ENCODE assay signal across 8 cellular contexts in the genomic region with DNA sequence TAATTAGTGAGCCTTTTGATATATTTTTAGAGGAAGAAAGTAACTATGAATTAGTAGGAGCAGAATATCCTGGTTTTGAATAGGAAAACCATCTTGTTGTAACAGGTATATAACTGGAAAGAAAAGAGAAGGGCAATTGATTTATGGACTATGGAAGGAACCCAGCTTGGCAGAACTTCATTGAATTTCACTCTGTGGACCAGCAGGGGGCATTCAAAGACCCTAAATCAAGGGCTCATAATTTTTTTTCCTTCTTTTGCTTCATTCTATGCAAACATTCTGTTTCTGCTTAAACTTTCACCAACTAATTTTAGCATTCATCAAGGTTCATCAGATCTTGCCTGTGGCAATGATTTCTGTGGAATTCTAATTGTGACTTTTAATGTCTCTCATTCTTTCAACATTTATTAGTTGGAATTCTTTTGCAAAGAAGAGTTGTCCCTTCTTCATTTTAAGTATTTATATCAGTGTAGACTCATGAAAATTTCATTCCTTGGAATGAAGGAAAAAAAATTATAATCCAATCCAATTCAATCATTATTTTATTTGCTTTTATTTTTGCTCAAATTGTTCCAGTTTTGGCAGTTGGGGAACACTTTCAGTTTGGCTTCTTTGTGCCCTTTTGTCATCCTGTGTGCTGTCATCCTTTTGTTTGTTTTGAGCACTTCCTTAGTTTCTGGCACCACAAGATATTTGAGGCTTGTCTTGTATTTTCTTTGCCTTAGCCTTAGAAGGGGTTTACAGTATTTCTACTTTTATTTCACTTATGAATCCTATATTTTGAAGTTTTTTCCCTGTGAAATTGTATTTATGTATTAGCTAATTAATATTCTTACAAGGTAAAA. TPM values are rescaled to one million over a fixed set of nuclear protein-coding genes. Genes with fewer than 3 reads are reported as not detected.
DNase-seq lines count a peak whose midpoint lies in the region; ATAC-seq and TF ChIP-seq lines count a peak whose summit lies in the region.

No MANE protein-coding gene starts in this region.

- TF ChIP-seq CTCF in glutamatergic neuron (IDR thresholded peaks at IDR 0.05; ENCODE audit: partially characterized antibody, unreplicated experiment): peak; percentile 74

- H3K27ac Mint-ChIP-seq in activated T-helper 1 cell treated with anti-CD3 and anti-CD28 coated beads, Interleukin-12 subunit alpha, Interleukin-12 subunit beta, Interleukin-2, Interleukin-4 antibody, amounts not matched to agents 30 ng/mL and 10 ng/mL and 1 ng/mL, durations not matched to agents 14 hours and 24 hours and 36 hours: peak overlapping the region; percentile 27
- H3K27ac Mint-ChIP-seq in glutamatergic neuron (ENCODE audit: unreplicated experiment): no peak overlapping the region

- no peaks in the 10 kb centered on the region for H3K9me3 Mint-ChIP-seq in activated T-helper 1 cell treated with anti-CD3 and anti-CD28 coated beads, Interleukin-12 subunit alpha, Interleukin-12 subunit beta, Interleukin-2, Interleukin-4 antibody, amounts not matched to agents 30 ng/mL and 10 ng/mL and 1 ng/mL, durations not matched to agents 14 hours and 24 hours and 36 hours
- no peaks in the 10 kb centered on the region for H3K9me3 Mint-ChIP-seq in glutamatergic neuron (ENCODE audit: unreplicated experiment)

- intact Hi-C loops in activated T-helper 1 cell treated with anti-CD3 and anti-CD28 coated beads, Interleukin-12 subunit alpha, Interleukin-12 subunit beta, Interleukin-2, Interleukin-4 antibody, amounts not matched to agents 30 ng/mL and 10 ng/mL and 1 ng/mL, durations not matched to agents 14 hours and 24 hours and 36 hours (cut with micrococcal nuclease): loop anchor here (1.0 to 10.0 kb wide), 9 partner anchors 17 to 727 kb away; no protein-coding TSS in a partner anchor

- peaks cover 19% of the 10 kb centered on the region for H3K36me3 Mint-ChIP-seq in activated T-helper 1 cell treated with anti-CD3 and anti-CD28 coated beads, Interleukin-12 subunit alpha, Interleukin-12 subunit beta, Interleukin-2, Interleukin-4 antibody, amounts not matched to agents 30 ng/mL and 10 ng/mL and 1 ng/mL, durations not matched to agents 14 hours and 24 hours and 36 hours (ENCODE audit: low read depth)
- no peaks in the 10 kb centered on the region for H3K36me3 Mint-ChIP-seq in glutamatergic neuron (ENCODE audit: unreplicated experiment)

- peak; percentile 49 for DNase-seq in DMS114 treated with DMSO at 0.1 percent for 48 hours (lab: John Stamatoyannopoulos, UW; ENCODE audit: unreplicated experiment)
- DNase-seq in NCI-H446 treated with DMSO at 0.1 percent for 48 hours (lab: John Stamatoyannopoulos, UW): peak; percentile 18
- DNase-seq in activated T-helper 1 cell treated with anti-CD3 and anti-CD28 coated beads, Interleukin-12 subunit alpha, Interleukin-12 subunit beta, Interleukin-2, Interleukin-4 antibody, amounts not matched to agents 30 ng/mL and 10 ng/mL and 1 ng/mL, durations not matched to agents 14 hours and 24 hours and 36 hours (ENCODE audit: low spot score): no peak
- no peak for DNase-seq in glutamatergic neuron
- DNase-seq in renal cortical epithelial cell (ENCODE audit: low read depth): peak; percentile 72
- DNase-seq in HPDE6-E6E7 (ENCODE audit: extremely low spot score): no peak

- H3K4me3 Mint-ChIP-seq in activated T-helper 1 cell treated with anti-CD3 and anti-CD28 coated beads, Interleukin-12 subunit alpha, Interleukin-12 subunit beta, Interleukin-2, Interleukin-4 antibody, amounts not matched to agents 30 ng/mL and 10 ng/mL and 1 ng/mL, durations not matched to agents 14 hours and 24 hours and 36 hours: no peak overlapping the region
- no peak overlapping the region for H3K4me3 Mint-ChIP-seq in glutamatergic neuron (ENCODE audit: unreplicated experiment)

- H3K4me1 Mint-ChIP-seq in activated T-helper 1 cell treated with anti-CD3 and anti-CD28 coated beads, Interleukin-12 subunit alpha, Interleukin-12 subunit beta, Interleukin-2, Interleukin-4 antibody, amounts not matched to agents 30 ng/mL and 10 ng/mL and 1 ng/mL, durations not matched to agents 14 hours and 24 hours and 36 hours (ENCODE audit: low read depth): peaks cover 55% of the 10 kb centered on the region
- no peaks in the 10 kb centered on the region for H3K4me1 Mint-ChIP-seq in glutamatergic neuron (ENCODE audit: low read depth, unreplicated experiment)

- ATAC-seq in GM21619 (IDR thresholded peaks at IDR 0.05; ENCODE audit: unreplicated experiment): peak; percentile 41
- no peak for ATAC-seq in HG03457 (IDR thresholded peaks at IDR 0.05; ENCODE audit: unreplicated experiment)

- H3K27me3 Mint-ChIP-seq in activated T-helper 1 cell treated with anti-CD3 and anti-CD28 coated beads, Interleukin-12 subunit alpha, Interleukin-12 subunit beta, Interleukin-2, Interleukin-4 antibody, amounts not matched to agents 30 ng/mL and 10 ng/mL and 1 ng/mL, durations not matched to agents 14 hours and 24 hours and 36 hours (ENCODE audit: insufficient read depth): no peaks in the 10 kb centered on the region
- H3K27me3 Mint-ChIP-seq in glutamatergic neuron (ENCODE audit: unreplicated experiment): no peaks in the 10 kb centered on the region

RNA-seq across cellular contexts. Expression of a gene that starts 30.4 kb away (rescaled TPM):
- 17.6 and 17.8 TPM in 2 replicates for total RNA-seq in activated T-helper 1 cell treated with anti-CD3 and anti-CD28 coated beads, Interleukin-12 subunit alpha, Interleukin-12 subunit beta, Interleukin-2, Interleukin-4 antibody, amounts not matched to agents 30 ng/mL and 10 ng/mL and 1 ng/mL, durations not matched to agents 14 hours and 24 hours and 36 hours
- 29.1 TPM for total RNA-seq in glutamatergic neuron (ENCODE audit: unreplicated experiment)
- 15.5 and 32.0 TPM in 2 replicates for total RNA-seq in renal cortical epithelial cell

RNA-seq across cellular contexts. Expression of a gene that starts 39.9 kb away (rescaled TPM):
- total RNA-seq in activated T-helper 1 cell treated with anti-CD3 and anti-CD28 coated beads, Interleukin-12 subunit alpha, Interleukin-12 subunit beta, Interleukin-2, Interleukin-4 antibody, amounts not matched to agents 30 ng/mL and 10 ng/mL and 1 ng/mL, durations not matched to agents 14 hours and 24 hours and 36 hours: 72.4 and 79.7 TPM in 2 replicates
- total RNA-seq in glutamatergic neuron (ENCODE audit: unreplicated experiment) (8.9 TPM), renal cortical epithelial cell (135 and 224 TPM in 2 replicates)

Comparison
In these comparisons a context has a peak if more than half of its experiments do, and no peak if none do; other contexts are left out.
1. DNase-seq: peak in DMS114 treated with DMSO at 0.1 percent for 48 hours (single experiment), NCI-H446 treated with DMSO at 0.1 percent for 48 hours (single experiment) and renal cortical epithelial cell (single experiment); none in activated T-helper 1 cell treated with anti-CD3 and anti-CD28 coated beads, Interleukin-12 subunit alpha, Interleukin-12 subunit beta, Interleukin-2, Interleukin-4 antibody, amounts not matched to agents 30 ng/mL and 10 ng/mL and 1 ng/mL, durations not matched to agents 14 hours and 24 hours and 36 hours (single experiment), glutamatergic neuron (single experiment) and HPDE6-E6E7 (single experiment).